In genomic region chr16:13940397-13940933, GRCh38 we compare ENCODE assay signal across 25 cellular contexts. TPM values are rescaled to one million over a fixed set of nuclear protein-coding genes. Genes with fewer than 3 reads are reported as not detected.
A peak's percentile ranks its signal among the peaks of the same experiment; 100 is the strongest.
DNase-seq lines count a peak whose midpoint lies in the region; ATAC-seq and TF ChIP-seq lines count a peak whose summit lies in the region.
"Had no signal": no experiment of that assay in that cellular context is flagged by ENCODE, and none has a peak within 500 bp of the region (broad histone marks: within the 10 kb centered on the region; RNA-seq: fewer than 3 reads in every experiment).

No MANE protein-coding gene starts in this region.

- peaks cover 19 to 38% of the 10 kb centered on the region in 2 experiments for H3K36me3 ChIP-seq in SK-N-SH (replicated peaks in 1 of 2; ENCODE audit: control insufficient read depth in 1 of 2, insufficient read depth in 2 of 2, low read length in 1 of 2)

- no peaks in the 10 kb centered on the region for H3K9me2 ChIP-seq in SK-N-SH

- H3K27ac ChIP-seq in SK-N-SH (ENCODE audit: low read depth in 2 of 2, low read length in 1 of 2): no peak overlapping the region
- H3K27ac ChIP-seq: Peyer's patch, right atrium auricular region, SJSA1, transverse colon had no signal

- H3K4me1 Mint-ChIP-seq in nephron progenitor cell: no peaks in the 10 kb centered on the region

- POLR2A ChIA-PET in SK-N-SH (lab: Yijun Ruan, JAX): no interaction called here

- TF ChIP-seq CTCF in SK-N-SH (IDR thresholded peaks at IDR 0.05): no peak
- no peak for TF ChIP-seq CTCF in epithelial cell of esophagus (IDR thresholded peaks at IDR 0.05; ENCODE audit: insufficient read depth, low read depth, low read length, missing control alignments)
- TF ChIP-seq CTCF in nephron progenitor cell (IDR thresholded peaks at IDR 0.05): no peak

- no peaks in the 10 kb centered on the region for H3K79me2 ChIP-seq in SK-N-SH (ENCODE audit: insufficient read depth)

- H3K9me3 Mint-ChIP-seq in nephron progenitor cell: no peaks in the 10 kb centered on the region
- H3K9me3 Mint-ChIP-seq: activated naive CD4-positive, alpha-beta T cell treated with anti-CD3 and anti-CD28 coated beads, Interleukin-2, amount 50 U/mL, for 24 hours; activated T-cell treated with anti-CD3 and anti-CD28 coated beads, Interleukin-2, amount 50 U/mL, for 72 hours; stimulated activated naive CD8-positive, alpha-beta T cell treated with anti-CD3 and anti-CD28 coated beads, Interleukin-15, amount 100 ng/mL, for 72 hours had no signal

- H2AFZ ChIP-seq in SK-N-SH (ENCODE audit: low read depth): no peak overlapping the region

- peaks cover 0 to 8% of the 10 kb centered on the region in 2 experiments; a peak in 2 of 4 replicates for H3K4me1 ChIP-seq in SK-N-SH (ENCODE audit: control insufficient read depth in 1 of 2, insufficient read depth in 2 of 2, low read depth in 1 of 2, low read length in 1 of 2)
- H3K4me1 ChIP-seq: Peyer's patch, right atrium auricular region had no signal

- no peak overlapping the region for H3K9ac ChIP-seq in SK-N-SH

- H3K27me3 ChIP-seq in SK-N-SH (ENCODE audit: insufficient read depth): no peaks in the 10 kb centered on the region
- H3K27me3 ChIP-seq: Peyer's patch, right atrium auricular region, SJSA1, transverse colon had no signal

- no peak for TF ChIP-seq RAD21 in SK-N-SH (IDR thresholded peaks at IDR 0.05; ENCODE audit: low read length)

- H3K27ac Mint-ChIP-seq in nephron progenitor cell: peak overlapping the region; percentile 8
- H3K27ac Mint-ChIP-seq: activated naive CD4-positive, alpha-beta T cell treated with anti-CD3 and anti-CD28 coated beads, Interleukin-2, amount 50 U/mL, for 24 hours; activated T-cell treated with anti-CD3 and anti-CD28 coated beads, Interleukin-2, amount 50 U/mL, for 72 hours; stimulated activated naive CD8-positive, alpha-beta T cell treated with anti-CD3 and anti-CD28 coated beads, Interleukin-15, amount 100 ng/mL, for 72 hours had no signal

- DNase-seq in SK-N-SH (peak; percentile 24), epithelial cell of esophagus (ENCODE audit: low read depth) (peak; percentile 30), nephron progenitor cell (no peak), mesenteric fat pad (ENCODE audit: low spot score) (no peak)
- DNase-seq in activated CD4-positive, alpha-beta T cell treated with anti-CD3 and anti-CD28 coated beads, Interleukin-2, amount 50 U/mL, for 48 hours: no peak
- DNase-seq: activated CD4-positive, alpha-beta T cell treated with anti-CD3 and anti-CD28 coated beads for 48 hours; activated T-cell treated with anti-CD3 and anti-CD28 coated beads, Interleukin-2, amount 50 U/mL, for 72 hours; anterior cingulate cortex; DMS79 treated with DMSO at 0.1 percent for 48 hours; GOT3; NCI-H1436 treated with DMSO at 0.1 percent for 48 hours; NCI-H2107; NCI-H446 treated with DMSO at 0.1 percent for 48 hours; NK-92 treated with Interleukin-12 subunit alpha and Interleukin-12 subunit beta, amount 100 ng/mL, for 24 hours; Peyer's patch; stimulated activated naive CD8-positive, alpha-beta T cell treated with anti-CD3 and anti-CD28 coated beads, Interleukin-15, amount 100 ng/mL, for 72 hours; T-helper 2 cell; transverse colon had no signal

- H3K4me2 ChIP-seq in SK-N-SH: no peak overlapping the region

- peaks cover 47% of the 10 kb centered on the region for H3K36me3 Mint-ChIP-seq in nephron progenitor cell (ENCODE audit: low read depth)

- no peak overlapping the region for H3K4me3 Mint-ChIP-seq in nephron progenitor cell
- H3K4me3 Mint-ChIP-seq: activated naive CD4-positive, alpha-beta T cell treated with anti-CD3 and anti-CD28 coated beads, Interleukin-2, amount 50 U/mL, for 24 hours; activated T-cell treated with anti-CD3 and anti-CD28 coated beads, Interleukin-2, amount 50 U/mL, for 72 hours; dendritic cell treated with granulocyte-macrophage colony-stimulating factor and Interleukin-4, amounts not matched to agents 40 ng/mL and 50 ng/mL, for 4 days; stimulated activated naive CD8-positive, alpha-beta T cell treated with anti-CD3 and anti-CD28 coated beads, Interleukin-15, amount 100 ng/mL, for 72 hours had no signal

- H3K9me3 ChIP-seq in SK-N-SH: no peaks in the 10 kb centered on the region
- H3K9me3 ChIP-seq: Peyer's patch, right atrium auricular region, SJSA1, transverse colon had no signal

- H3K4me3 ChIP-seq in SK-N-SH (ENCODE audit: low read depth in 2 of 2, low read length in 1 of 2) (no peak overlapping the region), epithelial cell of esophagus (ENCODE audit: low read length) (no peak overlapping the region)
- H3K4me3 ChIP-seq: Peyer's patch, right atrium auricular region, SJSA1, transverse colon had no signal

- TF ChIP-seq EP300 in SK-N-SH (IDR thresholded peaks at IDR 0.05; ENCODE audit: borderline replicate concordance in 1 of 2, low read depth in 1 of 2, low read length in 1 of 2): no peak

- no peaks in the 10 kb centered on the region for H4K20me1 ChIP-seq in SK-N-SH (ENCODE audit: insufficient read depth)

- H3K27me3 Mint-ChIP-seq in nephron progenitor cell (ENCODE audit: low read depth, poor library complexity): no peaks in the 10 kb centered on the region
- H3K27me3 Mint-ChIP-seq: activated naive CD4-positive, alpha-beta T cell treated with anti-CD3 and anti-CD28 coated beads, Interleukin-2, amount 50 U/mL, for 24 hours; dendritic cell treated with granulocyte-macrophage colony-stimulating factor and Interleukin-4, amounts not matched to agents 40 ng/mL and 50 ng/mL, for 4 days; stimulated activated naive CD8-positive, alpha-beta T cell treated with anti-CD3 and anti-CD28 coated beads, Interleukin-15, amount 100 ng/mL, for 72 hours had no signal

- H3F3A ChIP-seq in SK-N-SH (replicated peaks; ENCODE audit: insufficient read depth): peaks cover 4% of the 10 kb centered on the region

- ATAC-seq in SK-N-SH treated with all-trans-retinoic acid at 6 μM for 48 hours (no peak), GM19023 (IDR thresholded peaks at IDR 0.05; ENCODE audit: unreplicated experiment) (no peak), HG03025 (IDR thresholded peaks at IDR 0.05; ENCODE audit: low FRiP score, unreplicated experiment) (no peak)
- ATAC-seq: stimulated activated naive CD8-positive, alpha-beta T cell treated with anti-CD3 and anti-CD28 coated beads, Interleukin-15, amount 100 ng/mL, for 72 hours had no signal

- CTCF ChIA-PET in SK-N-SH (lab: Yijun Ruan, JAX): interaction anchor here (0.6 to 2.3 kb wide), 5 partner anchors 17 to 589 kb away, joined by 3 to 10 read pairs (median 3); partner anchors contain the start of gene ERCC4

- 75% methylated on average over 3 of the region's 3 CpGs for WGBS in SK-N-SH (ENCODE audit: low lambda C conversion rate)

TF ChIP-seq in SK-N-SH, 30 proteins besides CTCF, POLR2A, EP300 and RAD21 (continues in another document):
- no peak for TF ChIP-seq ZBTB33 (IDR thresholded peaks at IDR 0.05; ENCODE audit: borderline replicate concordance, low read depth)
- no peak for TF ChIP-seq RXRA (IDR thresholded peaks at IDR 0.05; ENCODE audit: borderline replicate concordance, low read depth)

TF ChIP-seq in SK-N-SH treated with all-trans-retinoic acid at 6 μM for 48 hours, 23 proteins besides CTCF, POLR2A, EP300 and RAD21:
- TF ChIP-seq ZNF8 (CRISPR knock-in tag; IDR thresholded peaks at IDR 0.05): no peak
- TF ChIP-seq PPARA (CRISPR knock-in tag; IDR thresholded peaks at IDR 0.05; ENCODE audit: borderline replicate concordance): no peak
- no peak for TF ChIP-seq TOX (CRISPR knock-in tag; IDR thresholded peaks at IDR 0.05; ENCODE audit: borderline replicate concordance)
- TF ChIP-seq ARNTL (CRISPR knock-in tag; IDR thresholded peaks at IDR 0.05; ENCODE audit: borderline replicate concordance, low read depth): no peak
- TF ChIP-seq ZNF565 (CRISPR knock-in tag; conservative IDR thresholded peaks at IDR 0.05; ENCODE audit: low read depth): no peak
- no peak for TF ChIP-seq ISL1 (CRISPR knock-in tag; IDR thresholded peaks at IDR 0.05)
- TF ChIP-seq OSR1 (CRISPR knock-in tag; IDR thresholded peaks at IDR 0.05): no peak
- no peak for TF ChIP-seq ZFP3 (CRISPR knock-in tag; IDR thresholded peaks at IDR 0.05)
- no peak for TF ChIP-seq GLIS3 (CRISPR knock-in tag; IDR thresholded peaks at IDR 0.05)
- no peak for TF ChIP-seq CSDC2 (CRISPR knock-in tag; IDR thresholded peaks at IDR 0.05)
- TF ChIP-seq CREB5 (CRISPR knock-in tag; IDR thresholded peaks at IDR 0.05; ENCODE audit: low read depth): no peak
- TF ChIP-seq PATZ1 (CRISPR knock-in tag; IDR thresholded peaks at IDR 0.05; ENCODE audit: borderline replicate concordance): no peak
- no peak for TF ChIP-seq TCF4 (CRISPR knock-in tag; IDR thresholded peaks at IDR 0.05; ENCODE audit: borderline replicate concordance)
- TF ChIP-seq SNAI2 (CRISPR knock-in tag; IDR thresholded peaks at IDR 0.05): no peak
- no peak for TF ChIP-seq RARB (CRISPR knock-in tag; IDR thresholded peaks at IDR 0.05)

RNA-seq across cellular contexts. Expression of gene ERCC4, which starts 20.5 kb away (rescaled TPM):
- 1.8 and 2.8 TPM in 2 replicates for polyA plus RNA-seq in SK-N-SH (2012; rRNA removed)
- polyA plus RNA-seq in SK-N-SH (2012; cell fraction: cytosol; rRNA removed): 2.0 and 2.4 TPM in 2 replicates
- polyA plus RNA-seq in SK-N-SH (2012; cell fraction: nucleus; rRNA removed): 5.0 and 5.7 TPM in 2 replicates
- 12.2 TPM for total RNA-seq in mesenteric fat pad

Comparison
In these comparisons a context has a peak if more than half of its experiments do, and no peak if none do; other contexts are left out.
1. DNase-seq: peak in SK-N-SH (single experiment) and epithelial cell of esophagus (single experiment); none in nephron progenitor cell (single experiment), mesenteric fat pad (single experiment) and activated CD4-positive, alpha-beta T cell treated with anti-CD3 and anti-CD28 coated beads, Interleukin-2, amount 50 U/mL, for 48 hours (0 of 2).